Comparison of ENCODE assay signal across 1 cellular context in genomic region chr18:3935316-3935715, GRCh38.
TF ChIP-seq lines count a peak whose summit lies in the region.

No MANE protein-coding gene starts in this region.

TF ChIP-seq in GM23338, 12 proteins besides CTCF, POLR2A, EP300 and RAD21 (continued from another document):
- no peak for TF ChIP-seq EZH2 (IDR thresholded peaks at IDR 0.05; ENCODE audit: low read depth, unreplicated experiment)
- TF ChIP-seq, protein P1, sequence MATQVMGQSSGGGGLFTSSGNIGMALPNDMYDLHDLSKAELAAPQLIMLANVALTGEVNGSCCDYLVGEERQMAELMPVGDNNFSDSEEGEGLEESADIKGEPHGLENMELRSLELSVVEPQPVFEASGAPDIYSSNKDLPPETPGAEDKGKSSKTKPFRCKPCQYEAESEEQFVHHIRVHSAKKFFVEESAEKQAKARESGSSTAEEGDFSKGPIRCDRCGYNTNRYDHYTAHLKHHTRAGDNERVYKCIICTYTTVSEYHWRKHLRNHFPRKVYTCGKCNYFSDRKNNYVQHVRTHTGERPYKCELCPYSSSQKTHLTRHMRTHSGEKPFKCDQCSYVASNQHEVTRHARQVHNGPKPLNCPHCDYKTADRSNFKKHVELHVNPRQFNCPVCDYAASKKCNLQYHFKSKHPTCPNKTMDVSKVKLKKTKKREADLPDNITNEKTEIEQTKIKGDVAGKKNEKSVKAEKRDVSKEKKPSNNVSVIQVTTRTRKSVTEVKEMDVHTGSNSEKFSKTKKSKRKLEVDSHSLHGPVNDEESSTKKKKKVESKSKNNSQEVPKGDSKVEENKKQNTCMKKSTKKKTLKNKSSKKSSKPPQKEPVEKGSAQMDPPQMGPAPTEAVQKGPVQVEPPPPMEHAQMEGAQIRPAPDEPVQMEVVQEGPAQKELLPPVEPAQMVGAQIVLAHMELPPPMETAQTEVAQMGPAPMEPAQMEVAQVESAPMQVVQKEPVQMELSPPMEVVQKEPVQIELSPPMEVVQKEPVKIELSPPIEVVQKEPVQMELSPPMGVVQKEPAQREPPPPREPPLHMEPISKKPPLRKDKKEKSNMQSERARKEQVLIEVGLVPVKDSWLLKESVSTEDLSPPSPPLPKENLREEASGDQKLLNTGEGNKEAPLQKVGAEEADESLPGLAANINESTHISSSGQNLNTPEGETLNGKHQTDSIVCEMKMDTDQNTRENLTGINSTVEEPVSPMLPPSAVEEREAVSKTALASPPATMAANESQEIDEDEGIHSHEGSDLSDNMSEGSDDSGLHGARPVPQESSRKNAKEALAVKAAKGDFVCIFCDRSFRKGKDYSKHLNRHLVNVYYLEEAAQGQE (IDR thresholded peaks at IDR 0.05; ENCODE audit: unreplicated experiment): no peak
- TF ChIP-seq, protein P2, sequence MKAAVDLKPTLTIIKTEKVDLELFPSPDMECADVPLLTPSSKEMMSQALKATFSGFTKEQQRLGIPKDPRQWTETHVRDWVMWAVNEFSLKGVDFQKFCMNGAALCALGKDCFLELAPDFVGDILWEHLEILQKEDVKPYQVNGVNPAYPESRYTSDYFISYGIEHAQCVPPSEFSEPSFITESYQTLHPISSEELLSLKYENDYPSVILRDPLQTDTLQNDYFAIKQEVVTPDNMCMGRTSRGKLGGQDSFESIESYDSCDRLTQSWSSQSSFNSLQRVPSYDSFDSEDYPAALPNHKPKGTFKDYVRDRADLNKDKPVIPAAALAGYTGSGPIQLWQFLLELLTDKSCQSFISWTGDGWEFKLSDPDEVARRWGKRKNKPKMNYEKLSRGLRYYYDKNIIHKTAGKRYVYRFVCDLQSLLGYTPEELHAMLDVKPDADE (IDR thresholded peaks at IDR 0.05): no peak
- no peak for TF ChIP-seq NANOG (IDR thresholded peaks at IDR 0.05; ENCODE audit: borderline replicate concordance)
- no peak for TF ChIP-seq ZNF331 (CRISPR knock-in tag; IDR thresholded peaks at IDR 0.05; ENCODE audit: low read depth)
- TF ChIP-seq ZNF114 (CRISPR knock-in tag; IDR thresholded peaks at IDR 0.05): no peak
- TF ChIP-seq EZH2phosphoT487 (IDR thresholded peaks at IDR 0.05; ENCODE audit: unreplicated experiment): no peak
